Comparison of ENCODE assay signal across 9 cellular contexts in the genomic region with DNA sequence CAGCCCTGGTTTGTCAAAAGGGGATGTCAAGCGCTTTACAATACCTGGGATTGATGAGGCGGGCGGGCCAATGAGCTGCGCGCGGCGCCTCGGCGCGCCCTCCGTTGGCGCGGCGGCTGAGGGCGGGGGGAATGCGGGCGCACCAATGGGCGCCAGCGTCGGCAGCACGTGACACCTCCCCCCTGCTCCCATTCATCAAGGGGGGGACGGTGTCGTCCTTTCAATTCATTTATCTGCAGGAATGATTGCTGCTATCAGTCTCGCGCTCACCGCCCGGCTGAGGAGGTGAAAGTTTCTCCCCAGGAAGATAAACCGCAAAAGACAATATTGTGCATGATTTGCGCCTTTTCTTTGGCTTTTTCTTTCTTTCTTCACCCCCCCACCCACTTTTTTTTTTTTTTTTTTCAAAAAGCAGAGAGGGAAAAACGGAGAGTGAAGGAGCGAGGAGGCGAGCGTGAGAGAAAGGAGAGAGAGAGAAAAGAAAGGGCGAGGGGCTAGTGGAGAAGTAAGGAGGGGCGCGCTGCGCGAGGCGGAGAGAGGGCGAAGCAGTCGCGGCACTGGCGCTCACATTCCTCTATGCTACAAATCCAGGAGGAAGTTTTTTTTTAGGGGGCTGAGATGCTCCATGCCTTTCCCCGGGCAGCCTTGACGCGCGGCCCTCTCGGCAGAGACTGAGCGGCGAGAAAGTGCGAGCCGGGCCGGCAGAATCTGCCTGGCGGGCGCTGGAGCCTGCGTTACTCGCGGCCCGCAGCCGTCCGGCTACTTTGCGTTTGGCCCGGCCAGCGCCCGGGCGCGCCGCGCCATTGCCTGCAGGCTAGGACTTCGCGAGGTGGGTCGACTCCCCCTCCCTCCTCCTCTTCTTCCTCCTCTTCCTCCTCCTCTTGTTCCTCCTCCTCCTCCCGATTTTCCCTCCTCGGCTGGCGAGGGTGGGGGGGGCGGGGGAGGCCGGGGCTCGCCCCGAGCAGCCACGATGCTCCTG. TPM values are rescaled to one million over a fixed set of nuclear protein-coding genes. Genes with fewer than 3 reads are reported as not detected.
A peak's percentile ranks its signal among the peaks of the same experiment; 100 is the strongest.
DNase-seq lines count a peak whose midpoint lies in the region; ATAC-seq lines count a peak whose summit lies in the region.
"Had no signal": no experiment of that assay in that cellular context is flagged by ENCODE, and none has a peak within 500 bp of the region (broad histone marks: within the 10 kb centered on the region; RNA-seq: fewer than 3 reads in every experiment).

A gene (plus strand): TSS at position 223 of the 979 bp plus-strand sequence. CDS start 748 bp downstream, at position 971.

- H3K4me1 ChIP-seq in SJCRH30: no peaks in the 10 kb centered on the region; the same call in 1 of the 2 replicates

- peak within 1 kb of the TSS; percentile 93 for H3K4me3 ChIP-seq in SJCRH30

- no peaks in the 10 kb centered on the region for H3K27me3 ChIP-seq in SJCRH30

- H3K9me3 ChIP-seq in SJCRH30 (replicated peaks): no peaks in the 10 kb centered on the region

- H3K36me3 ChIP-seq in SJCRH30: peaks cover 29% of the 10 kb centered on the region

- H3K27ac ChIP-seq in SJCRH30: peak within 1 kb of the TSS; percentile 92

- DNase-seq in ELF-1 (ENCODE audit: low read depth, low spot score) (peak; percentile 92), SJCRH30 (peak; percentile 86 to 93), globus pallidus (ENCODE audit: low spot score) (peak; percentile 79), retina (peak; percentile 93), NCI-H446 treated with DMSO at 0.1 percent for 48 hours (lab: John Stamatoyannopoulos, UW) (no peak), SW480 (ENCODE audit: low spot score) (no peak), NCI-H128 (lab: John Stamatoyannopoulos, UW; ENCODE audit: unreplicated experiment) (no peak)
- DNase-seq: NCI-H2029 had no signal

- ATAC-seq in GM21786 (IDR thresholded peaks at IDR 0.05; ENCODE audit: unreplicated experiment): no peak

RNA-seq across cellular contexts. Expression of the gene that starts here (rescaled TPM):
- total RNA-seq in SJCRH30 (2014; rRNA removed; shearing (Covaris generic)): 44.4 and 55.7 TPM in 2 replicates

Comparison
In these comparisons a context has a peak if more than half of its experiments do, and no peak if none do; other contexts are left out.
1. DNase-seq: peak in ELF-1 (single experiment), SJCRH30 (2 of 2), globus pallidus (single experiment) and retina (single experiment); none in NCI-H446 treated with DMSO at 0.1 percent for 48 hours (single experiment), SW480 (single experiment) and NCI-H128 (single experiment).